In genomic region chr2:88669371-88670214, GRCh38 we compare ENCODE assay signal across 8 cellular contexts. TPM values are rescaled to one million over a fixed set of nuclear protein-coding genes. Genes with fewer than 3 reads are reported as not detected.
A peak's percentile ranks its signal among the peaks of the same experiment; 100 is the strongest.
DNase-seq lines count a peak whose midpoint lies in the region; ATAC-seq, FAIRE-seq and TF ChIP-seq lines count a peak whose summit lies in the region.

No MANE protein-coding gene starts in this region.

- H3K27ac ChIP-seq in A549 (no peak overlapping the region), DOHH2 (ENCODE audit: low read depth, low read length) (no peak overlapping the region), GM23338 (ENCODE audit: low read depth) (no peak overlapping the region), smooth muscle cell (ENCODE audit: low read depth) (no peak overlapping the region)

- H3K4me3 Mint-ChIP-seq in GM23338: no peak overlapping the region
- H3K4me3 Mint-ChIP-seq in activated CD4-positive, alpha-beta T cell treated with anti-CD3 and anti-CD28 coated beads, Interleukin-2, amount 10 ng/mL, durations not matched to agents 7 days and 5 days: no peak overlapping the region
- H3K4me3 Mint-ChIP-seq in glutamatergic neuron (ENCODE audit: unreplicated experiment): no peak overlapping the region

- no peaks in the 10 kb centered on the region for H3F3A ChIP-seq in DOHH2 (ENCODE audit: control insufficient read depth, insufficient read depth)
- no peaks in the 10 kb centered on the region for H3F3A ChIP-seq in GM23338 (replicated peaks; ENCODE audit: low read depth)
- no peaks in the 10 kb centered on the region for H3F3A ChIP-seq in Loucy (ENCODE audit: low read depth)
- no peaks in the 10 kb centered on the region for H3F3A ChIP-seq in smooth muscle cell (ENCODE audit: low read depth)

- H3K4me2 ChIP-seq in A549 (peak overlapping the region; percentile 29), DOHH2 (ENCODE audit: low read length) (no peak overlapping the region), GM23338 (no peak overlapping the region), Loucy (ENCODE audit: low read depth, low read length, poor library complexity, severe bottlenecking) (no peak overlapping the region), smooth muscle cell (no peak overlapping the region)

- TF ChIP-seq RAD21 in A549 (conservative IDR thresholded peaks at IDR 0.05 in 1 of 2, IDR thresholded peaks at IDR 0.05 in 1 of 2): peak; percentile 63 to 69

- H3K4me1 ChIP-seq in A549 (peaks cover 8% of the 10 kb centered on the region; the same call in 2 of the 3 replicates), DOHH2 (ENCODE audit: control insufficient read depth, low read length) (peaks cover 8% of the 10 kb centered on the region), GM23338 (ENCODE audit: insufficient read depth) (peaks cover 3% of the 10 kb centered on the region; the same call in 1 of the 2 replicates), Loucy (ENCODE audit: insufficient read depth, low read length, poor library complexity, severe bottlenecking) (no peaks in the 10 kb centered on the region), smooth muscle cell (ENCODE audit: low read depth) (no peaks in the 10 kb centered on the region)

- WGBS in A549 (ENCODE audit: missing lambda C conversion rate): 32% methylated on average over 6 of the region's 6 CpGs
- 61% methylated on average over 6 of the region's 6 CpGs for WGBS in smooth muscle cell (ENCODE audit: low lambda C conversion rate)

- TF ChIP-seq EP300 in A549 (IDR thresholded peaks at IDR 0.05): no peak

- H3K27me3 Mint-ChIP-seq in GM23338 (ENCODE audit: insufficient read depth, low read depth, poor library complexity): no peaks in the 10 kb centered on the region
- H3K27me3 Mint-ChIP-seq in activated CD4-positive, alpha-beta T cell treated with anti-CD3 and anti-CD28 coated beads, Interleukin-2, amount 10 ng/mL, durations not matched to agents 7 days and 5 days: no peaks in the 10 kb centered on the region
- H3K27me3 Mint-ChIP-seq in glutamatergic neuron (ENCODE audit: unreplicated experiment): no peaks in the 10 kb centered on the region

- no peak for TF ChIP-seq POLR2A in A549 (IDR thresholded peaks at IDR 0.05; ENCODE audit: low read length)

- H3K9me3 ChIP-seq in A549: no peaks in the 10 kb centered on the region
- no peaks in the 10 kb centered on the region for H3K9me3 ChIP-seq in DOHH2 (ENCODE audit: control insufficient read depth, insufficient read depth, low read length)
- no peaks in the 10 kb centered on the region for H3K9me3 ChIP-seq in Loucy (ENCODE audit: insufficient read depth, low read depth, low read length)
- no peaks in the 10 kb centered on the region for H3K9me3 ChIP-seq in smooth muscle cell (replicated peaks; ENCODE audit: low read depth)

- POLR2A ChIA-PET in A549 (lab: Yijun Ruan, JAX): no interaction called here
- POLR2A ChIA-PET in activated CD4-positive, alpha-beta T cell treated with anti-CD3 and anti-CD28 coated beads, Interleukin-2, amount 10 ng/mL, durations not matched to agents 7 days and 5 days (lab: Charles Lee): interaction anchor here (0.6 kb wide), 1 partner anchor 70 kb away, joined by 3 read pairs; no protein-coding TSS in a partner anchor

- no peaks in the 10 kb centered on the region for H3K36me3 ChIP-seq in DOHH2 (ENCODE audit: control insufficient read depth, low read length)
- H3K36me3 ChIP-seq in GM23338 (ENCODE audit: insufficient read depth): no peaks in the 10 kb centered on the region
- H3K36me3 ChIP-seq in Loucy (ENCODE audit: insufficient read depth, low read length): no peaks in the 10 kb centered on the region
- no peaks in the 10 kb centered on the region for H3K36me3 ChIP-seq in smooth muscle cell (ENCODE audit: low read depth)

- H3K9ac ChIP-seq in Loucy (ENCODE audit: low read depth, low read length, poor library complexity, severe bottlenecking) (no peak overlapping the region), smooth muscle cell (ENCODE audit: low read depth) (no peak overlapping the region)

- CTCF ChIA-PET in A549 (lab: Yijun Ruan, JAX): interaction anchor here (0.6 to 8.2 kb wide), 20 partner anchors 11 to 219 kb away, joined by 3 to 125 read pairs (median 4); partner anchors contain the start of gene RPIA
- CTCF ChIA-PET in activated CD4-positive, alpha-beta T cell treated with anti-CD3 and anti-CD28 coated beads, Interleukin-2, amount 10 ng/mL, durations not matched to agents 7 days and 5 days (lab: Charles Lee): interaction anchor here (0.6 to 1.7 kb wide), 4 partner anchors 11 to 78 kb away, joined by 3 to 6 read pairs (median 4); no protein-coding TSS in a partner anchor

- H3K27me3 ChIP-seq in DOHH2 (ENCODE audit: control insufficient read depth, low read length) (no peaks in the 10 kb centered on the region), GM23338 (ENCODE audit: insufficient read depth) (no peaks in the 10 kb centered on the region), Loucy (ENCODE audit: insufficient read depth, low read length, poor library complexity, severe bottlenecking) (no peaks in the 10 kb centered on the region), smooth muscle cell (ENCODE audit: low read depth) (no peaks in the 10 kb centered on the region)

- no peaks in the 10 kb centered on the region for H3K9me2 ChIP-seq in DOHH2 (replicated peaks; ENCODE audit: control insufficient read depth, low read length)
- 0 out of 2 replicates have a peak, but pooled peaks cover 8% of the 10 kb centered on the region for H3K9me2 ChIP-seq in GM23338 (ENCODE audit: insufficient read depth)
- H3K9me2 ChIP-seq in Loucy (replicated peaks; ENCODE audit: low read depth, low read length): no peaks in the 10 kb centered on the region

- H4K20me1 ChIP-seq in DOHH2 (ENCODE audit: control insufficient read depth, insufficient read depth, low read depth, low read length) (no peaks in the 10 kb centered on the region), GM23338 (replicated peaks; ENCODE audit: insufficient read depth) (no peaks in the 10 kb centered on the region), Loucy (ENCODE audit: insufficient read depth, low read length, poor library complexity, severe bottlenecking) (no peaks in the 10 kb centered on the region), smooth muscle cell (ENCODE audit: low read depth) (no peaks in the 10 kb centered on the region)

- DNase-seq in A549 (ENCODE audit: low read depth in 1 of 2, low spot score in 1 of 2) (peak; percentile 49 to 56), GM23338 (ENCODE audit: low spot score) (peak; percentile 77), glutamatergic neuron (no peak), smooth muscle cell (lab: John Stamatoyannopoulos, UW; ENCODE audit: unreplicated experiment) (no peak)
- DNase-seq in activated CD4-positive, alpha-beta T cell treated with anti-CD3 and anti-CD28 coated beads, Interleukin-2, amount 10 ng/mL, durations not matched to agents 7 days and 5 days: peak; percentile 48

- H2AFZ ChIP-seq in GM23338 (no peak overlapping the region), Loucy (ENCODE audit: low read length) (no peak overlapping the region), smooth muscle cell (ENCODE audit: low read depth) (no peak overlapping the region)

- H3K27ac Mint-ChIP-seq in GM23338 (no peak overlapping the region), glutamatergic neuron (ENCODE audit: unreplicated experiment) (no peak overlapping the region)
- no peak overlapping the region for H3K27ac Mint-ChIP-seq in activated CD4-positive, alpha-beta T cell treated with anti-CD3 and anti-CD28 coated beads, Interleukin-2, amount 10 ng/mL, durations not matched to agents 7 days and 5 days

- H3K4me1 Mint-ChIP-seq in GM23338 (peaks cover 6% of the 10 kb centered on the region; the same call in 2 of the 3 replicates), glutamatergic neuron (ENCODE audit: low read depth, unreplicated experiment) (no peaks in the 10 kb centered on the region)
- H3K4me1 Mint-ChIP-seq in activated CD4-positive, alpha-beta T cell treated with anti-CD3 and anti-CD28 coated beads, Interleukin-2, amount 10 ng/mL, durations not matched to agents 7 days and 5 days: no peaks in the 10 kb centered on the region

- ATAC-seq in A549: peak; percentile 62 to 81; a peak in 5 of 6 replicates
- peak; percentile 84 for ATAC-seq in GM23338
- no peak for ATAC-seq in GM18873 (IDR thresholded peaks at IDR 0.05; ENCODE audit: low FRiP score, unreplicated experiment)

- FAIRE-seq in A549 (lab: Jason Lieb, UNC): no peak

- TF ChIP-seq CTCF in A549 (IDR thresholded peaks at IDR 0.05): peak; percentile 61
- peak; percentile 69 for TF ChIP-seq CTCF in DOHH2 (IDR thresholded peaks at IDR 0.05; ENCODE audit: low read depth, low read length, poor library complexity, severe bottlenecking)
- peak; percentile 75 to 86 for TF ChIP-seq CTCF in GM23338 (conservative IDR thresholded peaks at IDR 0.05; ENCODE audit: low read depth in 2 of 2)
- TF ChIP-seq CTCF in Loucy (conservative IDR thresholded peaks at IDR 0.05; ENCODE audit: low read length): peak; percentile 79
- TF ChIP-seq CTCF in glutamatergic neuron (IDR thresholded peaks at IDR 0.05; ENCODE audit: partially characterized antibody, unreplicated experiment): peak; percentile 63
- peak; percentile 63 for TF ChIP-seq CTCF in smooth muscle cell (IDR thresholded peaks at IDR 0.05; ENCODE audit: borderline replicate concordance, insufficient read depth, poor library complexity, severe bottlenecking)

- no peak overlapping the region for H3K4me3 ChIP-seq in A549
- H3K4me3 ChIP-seq in DOHH2 (ENCODE audit: low read length): no peak overlapping the region
- H3K4me3 ChIP-seq in GM23338: no peak overlapping the region
- no peak overlapping the region for H3K4me3 ChIP-seq in Loucy (ENCODE audit: low read length, poor library complexity, severe bottlenecking)
- no peak overlapping the region for H3K4me3 ChIP-seq in smooth muscle cell

- H3K79me2 ChIP-seq in DOHH2 (ENCODE audit: control insufficient read depth, low read length): no peaks in the 10 kb centered on the region
- no peaks in the 10 kb centered on the region for H3K79me2 ChIP-seq in GM23338 (replicated peaks; ENCODE audit: insufficient read depth)
- H3K79me2 ChIP-seq in Loucy (ENCODE audit: insufficient read depth, low read length): no peaks in the 10 kb centered on the region
- no peaks in the 10 kb centered on the region for H3K79me2 ChIP-seq in smooth muscle cell (ENCODE audit: low read depth)

- no peaks in the 10 kb centered on the region for H3K36me3 Mint-ChIP-seq in GM23338 (ENCODE audit: low read depth)
- H3K36me3 Mint-ChIP-seq in activated CD4-positive, alpha-beta T cell treated with anti-CD3 and anti-CD28 coated beads, Interleukin-2, amount 10 ng/mL, durations not matched to agents 7 days and 5 days (ENCODE audit: low read depth): no peaks in the 10 kb centered on the region
- H3K36me3 Mint-ChIP-seq in glutamatergic neuron (ENCODE audit: unreplicated experiment): no peaks in the 10 kb centered on the region

- H3K9me3 Mint-ChIP-seq in GM23338 (no peaks in the 10 kb centered on the region), glutamatergic neuron (ENCODE audit: unreplicated experiment) (peaks cover 4% of the 10 kb centered on the region)
- no peaks in the 10 kb centered on the region for H3K9me3 Mint-ChIP-seq in activated CD4-positive, alpha-beta T cell treated with anti-CD3 and anti-CD28 coated beads, Interleukin-2, amount 10 ng/mL, durations not matched to agents 7 days and 5 days

RNA-seq across cellular contexts. Expression of gene RPIA, which starts 21.9 kb away (rescaled TPM):
- polyA plus RNA-seq in A549 (2011; rRNA removed): 19.1 and 27.0 TPM in 2 replicates
- 21.8 and 23.3 TPM in 2 replicates for polyA plus RNA-seq in A549 (2012; cell fraction: cytosol; rRNA removed)
- 9.0 and 9.3 TPM in 2 replicates for polyA plus RNA-seq in A549 (2012; cell fraction: nucleus; rRNA removed)
- polyA plus RNA-seq in A549 (2017; fragmentation: RNase III; extraction: RNeasy Plus Mini Kit Qiagen cat#74134 plus additional on column Dnase treatment): 21.1 to 25.2 TPM (median 23.3 TPM) in 3 replicates
- polyA minus RNA-seq in A549 (2011; rRNA and poly(A)+ RNA removed): 13.6 and 14.3 TPM in 2 replicates
- total RNA-seq in GM23338 (2014; rRNA removed; shearing (Covaris generic)): 15.2 and 18.8 TPM in 2 replicates
- 22.0 and 22.5 TPM in 2 replicates for polyA plus RNA-seq in GM23338 (2016; fragmentation: Nextera tagmentation; extraction: Ambion mirVana)
- 10 to 100 TPM; 34.3 to 41.6 TPM for total RNA-seq in activated CD4-positive, alpha-beta T cell treated with anti-CD3 and anti-CD28 coated beads, Interleukin-2, amount 10 ng/mL, durations not matched to agents 7 days and 5 days
- 8.1 TPM for total RNA-seq in glutamatergic neuron (ENCODE audit: unreplicated experiment)
- total RNA-seq in smooth muscle cell: 4.8 and 9.9 TPM in 2 replicates
- 8.9 and 11.3 TPM in 2 replicates for polyA plus RNA-seq in smooth muscle cell

RNA-seq across cellular contexts. Expression of gene EIF2AK3, which starts 42.3 kb away (rescaled TPM):
- polyA plus RNA-seq in A549 (2011; rRNA removed): 17.5 and 20.8 TPM in 2 replicates
- 2.8 and 3.1 TPM in 2 replicates for polyA plus RNA-seq in A549 (2012; cell fraction: cytosol; rRNA removed)
- 3.5 and 5.1 TPM in 2 replicates for polyA plus RNA-seq in A549 (2012; cell fraction: nucleus; rRNA removed)
- 8.5 to 11.0 TPM (median 9.3 TPM) in 3 replicates for polyA plus RNA-seq in A549 (2017; fragmentation: RNase III; extraction: RNeasy Plus Mini Kit Qiagen cat#74134 plus additional on column Dnase treatment)
- polyA minus RNA-seq in A549 (2011; rRNA and poly(A)+ RNA removed): 10.9 and 11.1 TPM in 2 replicates
- 23.2 and 24.2 TPM in 2 replicates for total RNA-seq in GM23338 (2014; rRNA removed; shearing (Covaris generic))
- polyA plus RNA-seq in GM23338 (2016; fragmentation: Nextera tagmentation; extraction: Ambion mirVana): 4.3 and 5.9 TPM in 2 replicates
- total RNA-seq in activated CD4-positive, alpha-beta T cell treated with anti-CD3 and anti-CD28 coated beads, Interleukin-2, amount 10 ng/mL, durations not matched to agents 7 days and 5 days: 10 to 100 TPM; 20.2 to 26.0 TPM
- 129 TPM for total RNA-seq in glutamatergic neuron (ENCODE audit: unreplicated experiment)
- total RNA-seq in smooth muscle cell: 53.4 and 61.6 TPM in 2 replicates
- polyA plus RNA-seq in smooth muscle cell: 16.2 and 18.0 TPM in 2 replicates

Comparison
In these comparisons a context has a peak if more than half of its experiments do, and no peak if none do; other contexts are left out.
1. DNase-seq: peak in A549 (2 of 2), GM23338 (single experiment) and activated CD4-positive, alpha-beta T cell treated with anti-CD3 and anti-CD28 coated beads, Interleukin-2, amount 10 ng/mL, durations not matched to agents 7 days and 5 days (single experiment); none in glutamatergic neuron (single experiment) and smooth muscle cell (single experiment).
2. Peak in every context shown above with its lines, with median percentiles within 50 percentile points of each other: CTCF ChIP-seq.